Comparison of ENCODE assay signal across 26 cellular contexts in the genomic region with DNA sequence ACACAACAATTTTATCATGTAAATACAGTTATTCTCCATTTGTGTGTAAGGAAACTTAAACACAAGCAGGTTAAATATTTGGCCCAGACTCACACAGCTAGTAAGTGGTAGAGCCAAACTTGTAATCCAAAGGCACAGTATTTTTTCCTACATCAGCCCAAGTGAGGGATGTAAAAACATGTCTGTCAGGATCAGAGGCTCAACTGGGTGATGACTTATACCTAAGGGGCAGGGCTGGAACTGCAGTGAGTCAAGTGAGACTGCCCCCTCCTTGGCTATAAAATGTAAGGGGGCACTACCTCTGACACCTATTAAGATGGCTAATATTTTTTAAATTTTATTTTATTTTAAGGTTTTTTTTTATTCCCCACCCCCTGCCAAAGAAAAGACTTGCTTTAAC.
"Had no signal": no experiment of that assay in that cellular context is flagged by ENCODE, and none has a peak within 500 bp of the region (broad histone marks: within the 10 kb centered on the region; RNA-seq: fewer than 3 reads in every experiment).

No MANE protein-coding gene starts in this region.

- H3K36me3 ChIP-seq: ascending aorta had no signal

- H3K27ac ChIP-seq: ascending aorta, VCaP had no signal

- DNase-seq: activated B cell treated with CpG ODN at 0.5 μM for 24 hours; activated CD4-positive, alpha-beta memory T cell treated with anti-CD3 and anti-CD28 coated beads for 36 hours; activated CD4-positive, alpha-beta T cell treated with anti-CD3 and anti-CD28 coated beads for 4 hours; activated CD4-positive, alpha-beta T cell treated with anti-CD3 and anti-CD28 coated beads, Interleukin-2, amount 10 ng/mL, durations not matched to agents 24 days and 14 days; activated CD4-positive, alpha-beta T cell treated with anti-CD3 and anti-CD28 coated beads, Interleukin-2, amount 50 U/mL, for 1 hour; activated CD4-positive, alpha-beta T cell treated with anti-CD3 and anti-CD28 coated beads, Interleukin-2, amount 50 U/mL, for 4 hours; activated CD4-positive, CD25-positive, alpha-beta regulatory T cell treated with anti-CD3 and anti-CD28 coated beads, Interleukin-2, amount 50 U/mL, for 72 hours; activated CD8-positive, alpha-beta memory T cell treated with anti-CD3 and anti-CD28 coated beads, Interleukin-2, amount 50 U/mL, for 4 hours; activated CD8-positive, alpha-beta T cell treated with anti-CD3 and anti-CD28 coated beads for 36 hours; activated effector memory CD4-positive, alpha-beta T cell treated with Interleukin-2 at 50 U/mL for 16 hours; activated gamma-delta T cell; activated naive CD4-positive, alpha-beta T cell treated with anti-CD3 and anti-CD28 coated beads, Interleukin-2, amount 10 ng/mL, durations not matched to agents 7 days and 5 days; activated naive CD4-positive, alpha-beta T cell treated with Interleukin-2 at 50 U/mL for 16 hours; activated naive CD8-positive, alpha-beta T cell treated with anti-CD3 and anti-CD28 coated beads, Interleukin-2, amount 10 ng/mL, durations not matched to agents 7 days and 5 days; activated naive CD8-positive, alpha-beta T cell treated with anti-CD3 and anti-CD28 coated beads, Interleukin-2, amount 50 U/mL, for 24 hours; activated T-cell treated with anti-CD3 and anti-CD28 coated beads, Interleukin-2, amount 50 U/mL, for 24 hours; activated T-cell treated with anti-CD3 and anti-CD28 coated beads, Interleukin-2, amount 50 U/mL, for 48 hours; amygdala; anterior cingulate cortex; central memory CD4-positive, alpha-beta T cell; T-helper 1 cell; T-helper 2 cell; T-helper 9 cell had no signal

- H3K4me3 ChIP-seq: ascending aorta had no signal

- ATAC-seq: activated CD8-positive, alpha-beta T cell treated with anti-CD3 and anti-CD28 coated beads for 36 hours; activated naive CD8-positive, alpha-beta T cell treated with anti-CD3 and anti-CD28 coated beads, Interleukin-2, amount 50 U/mL, for 24 hours had no signal

- H3K27me3 ChIP-seq: ascending aorta had no signal

- H3K4me1 ChIP-seq: ascending aorta had no signal

- FAIRE-seq: TTC549 had no signal
